ENCODE assay signal across 8 cellular contexts in genomic region chr15:100918034-100918689, GRCh38. TPM values are rescaled to one million over a fixed set of nuclear protein-coding genes. Genes with fewer than 3 reads are reported as not detected.
DNase-seq lines count a peak whose midpoint lies in the region; ATAC-seq and TF ChIP-seq lines count a peak whose summit lies in the region.

No MANE protein-coding gene starts in this region.

- H3K27me3 ChIP-seq in CD4-positive, alpha-beta T cell (ENCODE audit: control insufficient read depth, insufficient read depth, low read length) = peaks cover 48% of the 10 kb centered on the region

- CTCF ChIA-PET in CD4-positive, alpha-beta T cell (lab: Charles Lee) = interaction anchor here (0.9 to 3.5 kb wide), 2 partner anchors 89 to 340 kb away, joined by 3 to 20 read pairs; no protein-coding TSS in a partner anchor

- POLR2A ChIA-PET in CD4-positive, alpha-beta T cell (lab: Charles Lee) = interaction anchor here (0.9 to 1.6 kb wide), 2 partner anchors 89 to 90 kb away, joined by 3 to 6 read pairs; no protein-coding TSS in a partner anchor

- no peaks in the 10 kb centered on the region for H3K9me3 Mint-ChIP-seq in CD4-positive, alpha-beta T cell
- peaks cover 7% of the 10 kb centered on the region for H3K9me3 Mint-ChIP-seq in nephron
- peaks cover 0 to 4% of the 10 kb centered on the region in 2 donors for H3K9me3 Mint-ChIP-seq in stimulated activated naive CD8-positive, alpha-beta T cell treated with anti-CD3 and anti-CD28 coated beads, Interleukin-15, amount 100 ng/mL, for 72 hours

- DNase-seq in CD4-positive, alpha-beta T cell = peak; percentile 17 to 72 (median 49)
- peak; percentile 94 for DNase-seq in GM19240 (ENCODE audit: insufficient read length, low spot score)
- DNase-seq in OCI-M1 (lab: John Stamatoyannopoulos, UW) = peak; percentile 16
- peak; percentile 20 for DNase-seq in activated T-helper 1 cell treated with Interleukin-2 at 50 U/mL for 16 hours (ENCODE audit: low read depth)
- peak; percentile 60 for DNase-seq in fibroblast of the conjunctiva (ENCODE audit: low read depth)
- DNase-seq in stimulated activated naive CD8-positive, alpha-beta T cell treated with anti-CD3 and anti-CD28 coated beads, Interleukin-15, amount 100 ng/mL, for 72 hours = peak; percentile 76 to 83

- H3K9me3 ChIP-seq in CD4-positive, alpha-beta T cell (ENCODE audit: control insufficient read depth, low read length) = no peaks in the 10 kb centered on the region

- intact Hi-C loops in CD4-positive, alpha-beta T cell (cut with DNase I, micrococcal nuclease) = loop anchor here (1.0 to 2.0 kb wide), 2 partner anchors 88 to 91 kb away; no protein-coding TSS in a partner anchor

- peak; percentile 86 for ATAC-seq in CD4-positive, alpha-beta T cell (ENCODE audit: poor library complexity)
- peak; percentile 64 for ATAC-seq in HG03442 (IDR thresholded peaks at IDR 0.05; ENCODE audit: unreplicated experiment)
- peak; percentile 92 for ATAC-seq in stimulated activated naive CD8-positive, alpha-beta T cell treated with anti-CD3 and anti-CD28 coated beads, Interleukin-15, amount 100 ng/mL, for 72 hours

- peaks cover 5% of the 10 kb centered on the region for H3K4me1 Mint-ChIP-seq in CD4-positive, alpha-beta T cell (ENCODE audit: low read depth)
- peaks cover 11% of the 10 kb centered on the region for H3K4me1 Mint-ChIP-seq in nephron
- peaks cover 29% of the 10 kb centered on the region for H3K4me1 Mint-ChIP-seq in stimulated activated naive CD8-positive, alpha-beta T cell treated with anti-CD3 and anti-CD28 coated beads, Interleukin-15, amount 100 ng/mL, for 72 hours

- H3K27ac ChIP-seq in CD4-positive, alpha-beta T cell (ENCODE audit: low read depth, low read length) = no peak overlapping the region

- H3K27ac Mint-ChIP-seq in CD4-positive, alpha-beta T cell = no peak overlapping the region
- peak overlapping the region in 2 of 3 experiments; percentile 13 to 30 for H3K27ac Mint-ChIP-seq in nephron
- H3K27ac Mint-ChIP-seq in stimulated activated naive CD8-positive, alpha-beta T cell treated with anti-CD3 and anti-CD28 coated beads, Interleukin-15, amount 100 ng/mL, for 72 hours = no peak overlapping the region

- TF ChIP-seq CTCF in CD4-positive, alpha-beta T cell (IDR thresholded peaks at IDR 0.05) = peak; percentile 65
- TF ChIP-seq CTCF in nephron (IDR thresholded peaks at IDR 0.05; ENCODE audit: unreplicated experiment in 3 of 3) = peak; percentile 88 to 94 (median 90)

- peak overlapping the region; percentile 86 for H3K4me3 Mint-ChIP-seq in CD4-positive, alpha-beta T cell
- peak overlapping the region; percentile 80 to 88 (median 83) for H3K4me3 Mint-ChIP-seq in nephron
- H3K4me3 Mint-ChIP-seq in stimulated activated naive CD8-positive, alpha-beta T cell treated with anti-CD3 and anti-CD28 coated beads, Interleukin-15, amount 100 ng/mL, for 72 hours = peak overlapping the region; percentile 81 to 89

- H3K27me3 Mint-ChIP-seq in CD4-positive, alpha-beta T cell = peaks cover 81% of the 10 kb centered on the region
- H3K27me3 Mint-ChIP-seq in nephron (ENCODE audit: low read depth) = peaks cover 89% of the 10 kb centered on the region
- peaks cover 90% of the 10 kb centered on the region for H3K27me3 Mint-ChIP-seq in stimulated activated naive CD8-positive, alpha-beta T cell treated with anti-CD3 and anti-CD28 coated beads, Interleukin-15, amount 100 ng/mL, for 72 hours

- H3K36me3 Mint-ChIP-seq in CD4-positive, alpha-beta T cell (ENCODE audit: low read depth) = no peaks in the 10 kb centered on the region
- no peaks in the 10 kb centered on the region for H3K36me3 Mint-ChIP-seq in nephron (ENCODE audit: low read depth)

RNA-seq across cellular contexts. Expression of gene LRRK1, which starts 1.0 kb away (rescaled TPM):
- total RNA-seq in CD4-positive, alpha-beta T cell = under 1 TPM; 0.60 to 0.73 TPM

RNA-seq across cellular contexts. Expression of gene ALDH1A3, which starts 38.5 kb away (rescaled TPM):
- not detected for total RNA-seq in CD4-positive, alpha-beta T cell

Comparison
In these comparisons a context has a peak if more than half of its experiments do, and no peak if none do; other contexts are left out.
1. DNase-seq: peak in every context shown above with its lines; median percentile 94 in GM19240; 80 in stimulated activated naive CD8-positive, alpha-beta T cell treated with anti-CD3 and anti-CD28 coated beads, Interleukin-15, amount 100 ng/mL, for 72 hours; 60 in fibroblast of the conjunctiva; 49 in CD4-positive, alpha-beta T cell; 20 in activated T-helper 1 cell treated with Interleukin-2 at 50 U/mL for 16 hours; 16 in OCI-M1.
2. H3K27ac Mint-ChIP-seq: peak in nephron (2 of 3); none in CD4-positive, alpha-beta T cell (single experiment) and stimulated activated naive CD8-positive, alpha-beta T cell treated with anti-CD3 and anti-CD28 coated beads, Interleukin-15, amount 100 ng/mL, for 72 hours (0 of 2).
3. Peak in every context shown above with its lines, with median percentiles within 50 percentile points of each other: ATAC-seq and H3K4me3 Mint-ChIP-seq.